Comparison of ENCODE assay signal across 1 cellular context in genomic region chr14:24840204-24840893, GRCh38.
TF ChIP-seq lines count a peak whose summit lies in the region.

No MANE protein-coding gene starts in this region.

TF ChIP-seq in HepG2, 621 proteins besides CTCF, POLR2A, EP300 and RAD21 (continued from another document and continues in another):
- TF ChIP-seq RBFOX2 (IDR thresholded peaks at IDR 0.05; ENCODE audit: low read depth, low read length) = peak; percentile 57
- TF ChIP-seq HMGXB3 (CRISPR knock-in tag; IDR thresholded peaks at IDR 0.05; ENCODE audit: borderline replicate concordance) = peak; percentile 79
- TF ChIP-seq ETV6 (CRISPR knock-in tag; conservative IDR thresholded peaks at IDR 0.05) = 0 out of 2 replicates have a peak, but pooled peaks have one; percentile 54
- no peak for TF ChIP-seq JUND (CRISPR knock-in tag; IDR thresholded peaks at IDR 0.05)
- 0 out of 2 replicates have a peak, but pooled peaks have one; percentile 2 for TF ChIP-seq ZNF770 (CRISPR knock-in tag; IDR thresholded peaks at IDR 0.05)
- TF ChIP-seq ETS1 (CRISPR knock-in tag; IDR thresholded peaks at IDR 0.05) = no peak
- TF ChIP-seq RBAK (CRISPR knock-in tag; IDR thresholded peaks at IDR 0.05) = peak; percentile 79; the same call in 1 of the 2 replicates
- TF ChIP-seq TFDP1 (CRISPR knock-in tag; IDR thresholded peaks at IDR 0.05; ENCODE audit: borderline replicate concordance) = 0 out of 2 replicates have a peak, but pooled peaks have one; percentile 11
- TF ChIP-seq RFXAP (CRISPR knock-in tag; IDR thresholded peaks at IDR 0.05; ENCODE audit: borderline replicate concordance) = no peak
- TF ChIP-seq GABPB1 (CRISPR knock-in tag; IDR thresholded peaks at IDR 0.05) = 0 out of 2 replicates have a peak, but pooled peaks have one; percentile 22
- peak; percentile 6; the same call in 1 of the 2 replicates for TF ChIP-seq KLF6 (CRISPR knock-in tag; IDR thresholded peaks at IDR 0.05)
- TF ChIP-seq TBP (CRISPR knock-in tag; IDR thresholded peaks at IDR 0.05) = no peak
- 0 out of 2 replicates have a peak, but pooled peaks have one; percentile 89 for TF ChIP-seq ZNF354B (CRISPR knock-in tag; IDR thresholded peaks at IDR 0.05)
- 0 out of 2 replicates have a peak, but pooled peaks have one; percentile 0 for TF ChIP-seq ZFP1 (CRISPR knock-in tag; IDR thresholded peaks at IDR 0.05)
- no peak for TF ChIP-seq ZHX1 (CRISPR knock-in tag; IDR thresholded peaks at IDR 0.05; ENCODE audit: low read depth)
- no peak for TF ChIP-seq MAZ (IDR thresholded peaks at IDR 0.05; ENCODE audit: borderline replicate concordance, low read depth, low read length)
- TF ChIP-seq MAZ (CRISPR knock-in tag; IDR thresholded peaks at IDR 0.05; ENCODE audit: low read depth) = 0 out of 2 replicates have a peak, but pooled peaks have one; percentile 28
- TF ChIP-seq ZNF597 (CRISPR knock-in tag; IDR thresholded peaks at IDR 0.05) = 0 out of 2 replicates have a peak, but pooled peaks have one; percentile 52
- TF ChIP-seq ZNF607 (CRISPR knock-in tag; IDR thresholded peaks at IDR 0.05; ENCODE audit: borderline replicate concordance) = peak; percentile 81; the same call in 1 of the 2 replicates
- 0 out of 2 replicates have a peak, but pooled peaks have one; percentile 31 for TF ChIP-seq RORA (CRISPR knock-in tag; IDR thresholded peaks at IDR 0.05)
- no peak for TF ChIP-seq ZNF720 (CRISPR knock-in tag; IDR thresholded peaks at IDR 0.05)
- no peak for TF ChIP-seq MIER2 (CRISPR knock-in tag; IDR thresholded peaks at IDR 0.05)
- TF ChIP-seq SNAI1 (CRISPR knock-in tag; IDR thresholded peaks at IDR 0.05; ENCODE audit: borderline replicate concordance) = 0 out of 2 replicates have a peak, but pooled peaks have one; percentile 38
- no peak for TF ChIP-seq IKZF5 (CRISPR knock-in tag; IDR thresholded peaks at IDR 0.05)
- TF ChIP-seq ZFYVE20 (CRISPR knock-in tag; IDR thresholded peaks at IDR 0.05; ENCODE audit: borderline replicate concordance, low read depth) = no peak
- TF ChIP-seq ZNF512B (CRISPR knock-in tag; IDR thresholded peaks at IDR 0.05; ENCODE audit: borderline replicate concordance) = peak; percentile 90; the same call in 1 of the 2 replicates
- no peak for TF ChIP-seq ZNF589 (CRISPR knock-in tag; conservative IDR thresholded peaks at IDR 0.05)
- no peak for TF ChIP-seq NFKB2 (CRISPR knock-in tag; IDR thresholded peaks at IDR 0.05; ENCODE audit: borderline replicate concordance)
- peak; percentile 43; the same call in 1 of the 2 replicates for TF ChIP-seq ZNF580 (CRISPR knock-in tag; IDR thresholded peaks at IDR 0.05; ENCODE audit: borderline replicate concordance, low read depth)
- peak; percentile 56 for TF ChIP-seq ERF (CRISPR knock-in tag; IDR thresholded peaks at IDR 0.05)
- peak; percentile 12 for TF ChIP-seq PITX1 (CRISPR knock-in tag; IDR thresholded peaks at IDR 0.05)
- TF ChIP-seq ZNF256 (CRISPR knock-in tag; conservative IDR thresholded peaks at IDR 0.05) = 0 out of 2 replicates have a peak, but pooled peaks have one; percentile 53
- TF ChIP-seq ZNF335 (CRISPR knock-in tag; IDR thresholded peaks at IDR 0.05) = no peak
- peak; percentile 78 for TF ChIP-seq TEAD3 (CRISPR knock-in tag; optimal IDR thresholded peaks at IDR 0.05; ENCODE audit: borderline replicate concordance)
- peak; percentile 75; the same call in 1 of the 2 replicates for TF ChIP-seq TBX2 (CRISPR knock-in tag; IDR thresholded peaks at IDR 0.05; ENCODE audit: borderline replicate concordance)
- TF ChIP-seq MTF1 (CRISPR knock-in tag; IDR thresholded peaks at IDR 0.05) = no peak
- TF ChIP-seq ZNF224 (CRISPR knock-in tag; IDR thresholded peaks at IDR 0.05) = no peak; the same call in 1 of the 2 replicates
- peak; percentile 20; the same call in 1 of the 2 replicates for TF ChIP-seq HMGA1 (CRISPR knock-in tag; conservative IDR thresholded peaks at IDR 0.05)
- TF ChIP-seq SNAPC5 (CRISPR knock-in tag; IDR thresholded peaks at IDR 0.05; ENCODE audit: borderline replicate concordance) = peak; percentile 58; the same call in 1 of the 2 replicates
- TF ChIP-seq FOXC1 (CRISPR knock-in tag; IDR thresholded peaks at IDR 0.05; ENCODE audit: borderline replicate concordance) = 0 out of 2 replicates have a peak, but pooled peaks have one; percentile 54
